Comparison of ENCODE assay signal across 2 cellular contexts in the genomic region with DNA sequence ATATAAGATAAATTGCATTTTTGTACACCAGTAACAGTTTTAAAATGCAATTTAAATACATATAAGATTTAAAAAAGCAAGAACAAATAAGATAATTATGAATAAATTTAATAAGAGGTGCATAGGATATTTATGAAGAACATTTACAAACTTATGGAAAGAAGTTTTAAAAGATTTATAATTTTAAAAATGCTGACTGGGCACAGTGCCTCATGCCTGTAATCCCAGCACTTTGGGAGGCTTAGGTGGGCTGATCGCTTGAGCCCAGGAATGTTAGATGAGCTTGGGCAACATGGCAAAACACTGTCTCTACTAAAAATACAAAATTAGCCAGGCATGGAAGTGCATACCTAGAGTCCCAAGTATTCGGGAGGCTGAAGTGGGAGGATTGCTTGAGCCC.
A peak's percentile ranks its signal among the peaks of the same experiment; 100 is the strongest.
TF ChIP-seq lines count a peak whose summit lies in the region.

No MANE protein-coding gene starts in this region.

TF ChIP-seq in IMR-90, 13 proteins besides CTCF, POLR2A, EP300 and RAD21:
- TF ChIP-seq MAZ (IDR thresholded peaks at IDR 0.05; ENCODE audit: borderline replicate concordance, low read depth, low read length) (no peak), MAFK (IDR thresholded peaks at IDR 0.05; ENCODE audit: low read depth, low read length) (peak; percentile 81)

TF ChIP-seq in H1, 55 proteins besides CTCF, POLR2A, EP300 and RAD21:
- TF ChIP-seq MAFK (IDR thresholded peaks at IDR 0.05; ENCODE audit: low read depth, low read length) (peak; percentile 20; the same call in 1 of the 2 replicates), TEAD4 (IDR thresholded peaks at IDR 0.05; ENCODE audit: low read depth, low read length) (no peak)
